ENCODE assay signal across 32 cellular contexts in genomic region chr6:66054967-66055366, GRCh38.
DNase-seq lines count a peak whose midpoint lies in the region; ATAC-seq, FAIRE-seq and TF ChIP-seq lines count a peak whose summit lies in the region.
"Had no signal": no experiment of that assay in that cellular context is flagged by ENCODE, and none has a peak within 500 bp of the region (broad histone marks: within the 10 kb centered on the region; RNA-seq: fewer than 3 reads in every experiment).

No MANE protein-coding gene starts in this region.

- no TSS peak for BruUV-seq in HepG2 (replicated peaks; lab: Mats Ljungman, UMichigan)

- H3K9me3 ChIP-seq in HepG2 (ENCODE audit: low read length) (no peaks in the 10 kb centered on the region), right lobe of liver (no peaks in the 10 kb centered on the region), HEK293 (ENCODE audit: control insufficient read depth, insufficient read depth, low read depth, low read length) (no peaks in the 10 kb centered on the region)
- H3K9me3 ChIP-seq: A549; BE2C; BLaER1; BLaER1 treated with 17β-estradiol and CSF1 and Interleukin-3, amounts not matched to agents 10 nM and 100 nM; Caco-2 had no signal

- ATAC-seq in HepG2 (no peak), right lobe of liver (no peak), HG03045 (IDR thresholded peaks at IDR 0.05; ENCODE audit: unreplicated experiment) (no peak)
- ATAC-seq: A549; CD8-positive, alpha-beta T cell had no signal

- in situ Hi-C loops in HepG2 (cut with HindIII; ENCODE audit: extremely low pct_ligation_motif_present, low pct_unique_long_range_greater_than_20kb), result no loop called here

- H3K79me2 ChIP-seq in HepG2 (ENCODE audit: insufficient read depth, low read length), result no peaks in the 10 kb centered on the region

- no peaks in the 10 kb centered on the region for H3K27me3 ChIP-seq in HepG2 (ENCODE audit: control insufficient read depth in 1 of 2, insufficient read depth in 2 of 2, low read length in 2 of 2)
- no peaks in the 10 kb centered on the region for H3K27me3 ChIP-seq in right lobe of liver
- H3K27me3 ChIP-seq: BE2C; BLaER1; BLaER1 treated with 17β-estradiol and CSF1 and Interleukin-3, amounts not matched to agents 10 nM and 100 nM had no signal

- DNase-seq in HepG2 (ENCODE audit: low spot score) (no peak), right lobe of liver (no peak), D721Med (ENCODE audit: insufficient read length, low spot score) (no peak)
- DNase-seq in stimulated activated CD4-positive, alpha-beta T cell treated with anti-CD3 and anti-CD28 coated beads, Interleukin-4, amount 100 ng/mL, for 1 hour, result no peak
- DNase-seq: 8988T; ACHN; AML-193; BE2C; C1 segment of cervical spinal cord; Caco-2; Calu3; CD4-positive, alpha-beta memory T cell; CD4-positive, alpha-beta T cell; CD4-positive, CD25-positive, alpha-beta regulatory T cell; CD8-positive, alpha-beta memory T cell; CD8-positive, alpha-beta T cell; COR-L47; DMS 273 treated with DMSO at 0.1 percent for 48 hours; DMS153; DMS53; DMS79; DMS79 treated with DMSO at 0.1 percent for 48 hours; DND-41; EL had no signal

- CTCF ChIA-PET in HepG2 (lab: Yijun Ruan, JAX; ENCODE audit: low intra/inter-chr PET ratio, low total read pairs), result no interaction called here
- CTCF ChIA-PET in HEK293 (lab: Yijun Ruan, JAX), result no interaction called here

- POLR2A ChIA-PET in HepG2 (lab: Yijun Ruan, JAX), result no interaction called here
- POLR2A ChIA-PET in HEK293 (lab: Yijun Ruan, JAX), result no interaction called here

- no peak overlapping the region for H3K4me2 ChIP-seq in HepG2 (ENCODE audit: low read depth, low read length)
- H3K4me2 ChIP-seq: A549; BLaER1; BLaER1 treated with 17β-estradiol and CSF1 and Interleukin-3, amounts not matched to agents 10 nM and 100 nM had no signal

- H2AFZ ChIP-seq in HepG2 (ENCODE audit: low read length), result no peak overlapping the region

- no peak overlapping the region for H3K27ac ChIP-seq in HepG2 (ENCODE audit: extremely low read length, insufficient read depth, low read length)
- no peak overlapping the region for H3K27ac ChIP-seq in right lobe of liver
- H3K27ac ChIP-seq in HEK293 (ENCODE audit: extremely low read depth, low read depth, low read length), result no peak overlapping the region
- H3K27ac ChIP-seq: 22Rv1; A549; BLaER1; BLaER1 treated with 17β-estradiol and CSF1 and Interleukin-3, amounts not matched to agents 10 nM and 100 nM; C4-2B had no signal

- no peak for TF ChIP-seq POLR2A in HepG2 (IDR thresholded peaks at IDR 0.05; ENCODE audit: insufficient read depth in 1 of 2, low read depth in 2 of 2, low read length in 2 of 2)
- no peak for TF ChIP-seq POLR2A in right lobe of liver (IDR thresholded peaks at IDR 0.05)

- intact Hi-C loops in HepG2 (cut with micrococcal nuclease; ENCODE audit: unreplicated experiment) (no loop called here), right lobe of liver (cut with DNase I) (no loop called here)

- H3K9ac ChIP-seq in HepG2 (ENCODE audit: insufficient read depth, low read depth, low read length), result no peak overlapping the region
- H3K9ac ChIP-seq: BLaER1; BLaER1 treated with 17β-estradiol and CSF1 and Interleukin-3, amounts not matched to agents 10 nM and 100 nM had no signal

- TF ChIP-seq EP300 in HepG2 (IDR thresholded peaks at IDR 0.05; ENCODE audit: low read depth in 2 of 2, low read length in 2 of 2) (no peak), HepG2 (CRISPR knock-in tag; IDR thresholded peaks at IDR 0.05; ENCODE audit: borderline replicate concordance) (no peak)

- H4K20me1 ChIP-seq in HepG2 (ENCODE audit: insufficient read depth, low read length), result no peaks in the 10 kb centered on the region
- H4K20me1 ChIP-seq: BLaER1; BLaER1 treated with 17β-estradiol and CSF1 and Interleukin-3, amounts not matched to agents 10 nM and 100 nM had no signal

- H3K36me3 ChIP-seq in HepG2 (replicated peaks in 1 of 2; ENCODE audit: control insufficient read depth in 1 of 2, insufficient read depth in 2 of 2, low read length in 2 of 2) (no peaks in the 10 kb centered on the region), right lobe of liver (no peaks in the 10 kb centered on the region), HEK293 (ENCODE audit: control insufficient read depth in 2 of 2, insufficient read depth in 1 of 2, low read length in 2 of 2) (no peaks in the 10 kb centered on the region)
- H3K36me3 ChIP-seq: BE2C; BLaER1; BLaER1 treated with 17β-estradiol and CSF1 and Interleukin-3, amounts not matched to agents 10 nM and 100 nM had no signal

- FAIRE-seq in HepG2 (lab: Jason Lieb, UNC) (no peak), D721Med (lab: Jason Lieb, UNC) (peak; percentile 56)
- FAIRE-seq: A204.1, A549 had no signal

- WGBS in HepG2 (ENCODE audit: low lambda C conversion rate), result 3% methylated on average over 2 of the region's 2 CpGs
- 27% methylated on average over 2 of the region's 2 CpGs for WGBS in right lobe of liver (ENCODE audit: insufficient coverage, low coverage, low lambda C conversion rate, missing lambda C conversion rate)

- H3K4me3 ChIP-seq in HepG2 (replicated peaks in 1 of 3; ENCODE audit: insufficient read depth in 1 of 3, low read depth in 2 of 3, low read length in 3 of 3) (no peak overlapping the region), right lobe of liver (no peak overlapping the region), HEK293 (ENCODE audit: low read depth, low read length) (no peak overlapping the region)
- H3K4me3 ChIP-seq: A549; BLaER1; BLaER1 treated with 17β-estradiol and CSF1 and Interleukin-3, amounts not matched to agents 10 nM and 100 nM had no signal

- TF ChIP-seq CTCF in HepG2 (CRISPR knock-in tag; IDR thresholded peaks at IDR 0.05), result no peak
- no peak for TF ChIP-seq CTCF in right lobe of liver (IDR thresholded peaks at IDR 0.05)
- no peak for TF ChIP-seq CTCF in D721Med (IDR thresholded peaks at IDR 0.05; ENCODE audit: insufficient read depth, missing control alignments)
- no peak for TF ChIP-seq CTCF in HEK293 (tag by site-specific recombination; IDR thresholded peaks at IDR 0.05)

- H3K4me1 ChIP-seq in HepG2 (ENCODE audit: insufficient read depth, low read length), result no peaks in the 10 kb centered on the region
- H3K4me1 ChIP-seq in right lobe of liver, result no peaks in the 10 kb centered on the region
- H3K4me1 ChIP-seq in HEK293 (ENCODE audit: control insufficient read depth, insufficient read depth, low read length), result no peaks in the 10 kb centered on the region
- H3K4me1 ChIP-seq: A549; BE2C; BLaER1; BLaER1 treated with 17β-estradiol and CSF1 and Interleukin-3, amounts not matched to agents 10 nM and 100 nM; Caco-2 had no signal

- no peak for TF ChIP-seq RAD21 in HepG2 (CRISPR knock-in tag; IDR thresholded peaks at IDR 0.05)

TF ChIP-seq in HepG2, 621 proteins besides CTCF, POLR2A, EP300 and RAD21:
- TF ChIP-seq ATF7 (IDR thresholded peaks at IDR 0.05), result peak; percentile 66
- no peak for TF ChIP-seq ATF7 (CRISPR knock-in tag; IDR thresholded peaks at IDR 0.05)
- TF ChIP-seq HNRNPK (IDR thresholded peaks at IDR 0.05; ENCODE audit: low read depth, low read length, poor library complexity, severe bottlenecking), result no peak
- peak; percentile 59 for TF ChIP-seq CREB1 (IDR thresholded peaks at IDR 0.05)
- no peak for TF ChIP-seq CREB1 (CRISPR knock-in tag; IDR thresholded peaks at IDR 0.05)
- no peak for TF ChIP-seq CCAR2 (optimal IDR thresholded peaks at IDR 0.05; ENCODE audit: low read depth, low read length)
- TF ChIP-seq TFDP1 (CRISPR knock-in tag; IDR thresholded peaks at IDR 0.05; ENCODE audit: borderline replicate concordance), result no peak
- TF ChIP-seq SP140L (CRISPR knock-in tag; IDR thresholded peaks at IDR 0.05; ENCODE audit: borderline replicate concordance), result no peak
TF ChIP-seq in HepG2: peak in this region for 2.

TF ChIP-seq in HEK293, 187 proteins besides CTCF, POLR2A, EP300 and RAD21:
- TF ChIP-seq SCRT2 (tag by site-specific recombination; IDR thresholded peaks at IDR 0.05), result 0 out of 2 replicates have a peak, but pooled peaks have one; percentile 33
- TF ChIP-seq MZF1 (tag by site-specific recombination; IDR thresholded peaks at IDR 0.05; ENCODE audit: borderline replicate concordance), result no peak
